Comparison of ENCODE assay signal across 13 cellular contexts in the genomic region with DNA sequence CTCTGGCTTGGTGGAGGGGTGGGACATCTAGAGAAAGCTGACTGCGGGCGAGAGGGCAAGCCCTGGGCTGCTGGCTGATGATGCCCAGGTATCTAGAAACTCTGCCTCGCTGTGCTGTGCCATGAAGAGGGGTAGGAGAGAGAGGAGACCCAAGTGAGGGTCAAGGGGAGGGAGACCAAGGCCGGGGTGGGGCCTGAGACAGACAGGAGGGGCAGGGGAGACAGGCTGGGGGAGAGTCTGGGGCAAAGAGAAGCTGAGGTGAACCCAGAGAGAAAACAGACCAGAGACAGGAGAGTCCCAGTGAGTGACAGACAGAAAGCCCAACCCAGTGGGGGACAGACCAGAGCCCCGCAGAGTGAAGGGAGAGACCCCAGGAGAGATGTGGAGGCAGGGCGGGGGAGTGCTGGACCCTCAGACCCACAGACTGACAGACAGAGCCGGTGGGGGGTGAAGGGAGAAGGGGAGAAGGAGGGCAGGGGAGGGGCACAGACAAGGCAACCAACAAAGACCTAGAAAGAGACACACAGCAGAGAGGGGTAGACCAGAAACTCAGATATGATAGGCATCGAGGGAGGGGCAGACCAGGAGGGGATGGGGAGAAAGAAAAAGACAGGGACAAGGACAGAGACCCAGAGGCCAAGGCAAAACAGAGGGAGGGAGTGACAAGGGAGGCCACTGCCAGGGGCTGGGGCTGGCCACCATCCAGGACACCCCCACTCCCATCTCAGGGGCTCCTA. TPM values are rescaled to one million over a fixed set of nuclear protein-coding genes. Genes with fewer than 3 reads are reported as not detected.
DNase-seq lines count a peak whose midpoint lies in the region; ATAC-seq and TF ChIP-seq lines count a peak whose summit lies in the region.
"Had no signal": no experiment of that assay in that cellular context is flagged by ENCODE, and none has a peak within 500 bp of the region (broad histone marks: within the 10 kb centered on the region; RNA-seq: fewer than 3 reads in every experiment).

No MANE protein-coding gene starts in this region.

- no peak overlapping the region for H2AFZ ChIP-seq in mammary epithelial cell (ENCODE audit: low read depth, low read length)

- no peak overlapping the region for H3K27ac ChIP-seq in mammary epithelial cell (ENCODE audit: insufficient read depth, low read depth, low read length)
- peak overlapping the region; percentile 75 to 77 for H3K27ac ChIP-seq in mucosa of rectum (ENCODE audit: low read depth in 2 of 2, low read length in 2 of 2)
- H3K27ac ChIP-seq in testis: peak overlapping the region; percentile 84 to 93

- H3K36me3 ChIP-seq in mammary epithelial cell (ENCODE audit: insufficient read depth, low read length) (no peaks in the 10 kb centered on the region), mucosa of rectum (ENCODE audit: control insufficient read depth in 2 of 2, insufficient read depth in 2 of 2, low read length in 2 of 2) (peaks cover 0 to 4% of the 10 kb centered on the region in 2 donors), testis (ENCODE audit: low read depth, missing control alignments) (no peaks in the 10 kb centered on the region)

- intact Hi-C loops in mammary epithelial cell (cut with micrococcal nuclease) (no loop called here), testis (cut with DNase I; ENCODE audit: low total_unique reads) (no loop called here)

- H3K4me3 ChIP-seq in HFF-Myc (replicated peaks; ENCODE audit: low read depth, low read length) (peak overlapping the region; percentile 15; the same call in 1 of the 2 replicates), mammary epithelial cell (replicated peaks in 1 of 3; ENCODE audit: insufficient read depth in 1 of 3, low read depth in 2 of 3, low read length in 3 of 3) (no peak overlapping the region), mucosa of rectum (ENCODE audit: low read length in 2 of 2) (no peak overlapping the region), testis (no peak overlapping the region)

- no peak for TF ChIP-seq POLR2A in testis (IDR thresholded peaks at IDR 0.05)

- in situ Hi-C loops in mammary epithelial cell (cut with MboI; ENCODE audit: low sequenced_read_pairs in 2 of 2): no loop called here

- CTCF ChIA-PET in mammary epithelial cell (lab: Charles Lee; ENCODE audit: low non-redundant PET): no interaction called here

- H3K27me3 ChIP-seq in mammary epithelial cell (ENCODE audit: insufficient read depth, low read length): no peaks in the 10 kb centered on the region
- no peaks in the 10 kb centered on the region for H3K27me3 ChIP-seq in mucosa of rectum (ENCODE audit: control insufficient read depth in 2 of 2, insufficient read depth in 2 of 2, low read length in 2 of 2)
- H3K27me3 ChIP-seq in testis: no peaks in the 10 kb centered on the region

- H3K9ac ChIP-seq in mammary epithelial cell (ENCODE audit: insufficient read depth, low read length) (no peak overlapping the region), mucosa of rectum (ENCODE audit: low read depth in 1 of 2, low read length in 2 of 2) (peak overlapping the region in 1 of 2 donors; percentile 29)

- H4K20me1 ChIP-seq in mammary epithelial cell (ENCODE audit: insufficient read depth, low read length): no peaks in the 10 kb centered on the region

- H3K4me1 ChIP-seq in mammary epithelial cell (ENCODE audit: insufficient read depth, low read length) (peaks cover 78% of the 10 kb centered on the region), mucosa of rectum (ENCODE audit: control insufficient read depth in 2 of 2, insufficient read depth in 2 of 2, low read length in 2 of 2) (peaks cover 56 to 68% of the 10 kb centered on the region in 2 donors), testis (peaks cover 73% of the 10 kb centered on the region)

- peaks cover 88% of the 10 kb centered on the region for H3K79me2 ChIP-seq in mammary epithelial cell (ENCODE audit: insufficient read depth, low read length)

- H3K9me3 ChIP-seq in mammary epithelial cell (replicated peaks; ENCODE audit: insufficient read depth, low read length) (no peaks in the 10 kb centered on the region), mucosa of rectum (ENCODE audit: control insufficient read depth in 2 of 2, low read length in 2 of 2) (no peaks in the 10 kb centered on the region), testis (no peaks in the 10 kb centered on the region)

- peak overlapping the region; percentile 22 for H3K4me2 ChIP-seq in mammary epithelial cell (ENCODE audit: insufficient read depth, low read depth, low read length)

- dilution Hi-C loops in mammary epithelial cell (cut with HindIII; ENCODE audit: low sequenced_read_pairs): no loop called here

- TF ChIP-seq CTCF in HFF-Myc (IDR thresholded peaks at IDR 0.05; ENCODE audit: low read depth, low read length, missing control alignments) (no peak), mammary epithelial cell (conservative IDR thresholded peaks at IDR 0.05 in 1 of 2, IDR thresholded peaks at IDR 0.05 in 1 of 2; ENCODE audit: extremely low read depth in 1 of 2, insufficient read depth in 1 of 2, low read depth in 1 of 2, low read length in 2 of 2) (no peak), testis (IDR thresholded peaks at IDR 0.05) (no peak)

- BruUV-seq in mammary epithelial cell (replicated peaks; lab: Mats Ljungman, UMichigan): no TSS peak

- 32% methylated on average over 4 of the region's 8 CpGs for WGBS in mammary epithelial cell (ENCODE audit: low coverage, missing lambda C conversion rate)
- 53 to 64% methylated on average over 8 of the region's 8 CpGs for WGBS in testis, 2 donors

- ATAC-seq in HG03108 (IDR thresholded peaks at IDR 0.05; ENCODE audit: unreplicated experiment): no peak
- ATAC-seq: activated T-cell treated with anti-CD3 and anti-CD28 coated beads, Interleukin-2, amount 50 U/mL, for 4 hours; HepG2 had no signal

- DNase-seq in HFF-Myc (ENCODE audit: extremely low read depth, low read depth): no peak
- DNase-seq in mammary epithelial cell: no peak
- no peak for DNase-seq in testis
- no peak for DNase-seq in ecto neural progenitor cell (ENCODE audit: low spot score)
- DNase-seq in cortex of kidney (lab: John Stamatoyannopoulos, UW): no peak
- DNase-seq in stimulated activated CD8-positive, alpha-beta memory T cell treated with anti-CD3 and anti-CD28 coated beads, Interleukin-4, amount 100 ng/mL, for 48 hours: no peak
- DNase-seq: activated T-cell treated with anti-CD3 and anti-CD28 coated beads, Interleukin-2, amount 50 U/mL, for 4 hours; COR-L47; NCI-H2081 treated with DMSO at 0.1 percent for 48 hours; stimulated activated naive CD4-positive, alpha-beta T cell had no signal

RNA-seq across cellular contexts. Expression of gene TEAD3, which starts 5.9 kb away (rescaled TPM):
- 10 to 100 TPM; 12.5 to 26.4 TPM for total RNA-seq in mammary epithelial cell
- polyA plus RNA-seq in mammary epithelial cell: 12.8 TPM
- polyA minus RNA-seq in mammary epithelial cell: 16.0 TPM
- total RNA-seq in testis: 10 to 100 TPM; 10.6 to 17.8 TPM
- polyA plus RNA-seq in testis (ENCODE audit: insufficient read depth, low read depth, low replicate concordance): 16.2 TPM

RNA-seq across cellular contexts. Expression of gene TULP1, which starts 21.7 kb away (rescaled TPM):
- total RNA-seq in mammary epithelial cell: not detected
- not detected for polyA plus RNA-seq in mammary epithelial cell
- polyA minus RNA-seq in mammary epithelial cell: not detected
- 1 to 10 TPM in 1 of 2 donors, under 1 TPM in 1; 0.87 to 2.4 TPM for total RNA-seq in testis
- polyA plus RNA-seq in testis (ENCODE audit: insufficient read depth, low read depth, low replicate concordance): 0.53 TPM
- total RNA-seq: activated T-cell treated with anti-CD3 and anti-CD28 coated beads, Interleukin-2, amount 50 U/mL, for 4 hours; HepG2 had no signal
- polyA plus RNA-seq: HepG2 had no signal

RNA-seq across cellular contexts. Expression of gene RPL10A, which starts 22.8 kb away (rescaled TPM):
- total RNA-seq in mammary epithelial cell (1,000 to 10,000 TPM in 1 of 2 donors, 100 to 1,000 TPM in 1; 961 to 1,334 TPM), testis (100 to 1,000 TPM; 305 to 538 TPM)
- polyA plus RNA-seq in mammary epithelial cell (2,297 TPM), testis (ENCODE audit: insufficient read depth, low read depth, low replicate concordance) (768 TPM)
- 1,208 TPM for polyA minus RNA-seq in mammary epithelial cell

RNA-seq across cellular contexts. Expression of gene FANCE, which starts 38.9 kb away (rescaled TPM):
- total RNA-seq in mammary epithelial cell: 10 to 100 TPM in 1 of 2 donors, 1 to 10 TPM in 1; 3.7 to 12.8 TPM
- polyA plus RNA-seq in mammary epithelial cell: 8.8 TPM
- 8.8 TPM for polyA minus RNA-seq in mammary epithelial cell
- 10 to 100 TPM; 14.1 to 15.0 TPM for total RNA-seq in testis
- polyA plus RNA-seq in testis (ENCODE audit: insufficient read depth, low read depth, low replicate concordance): 18.0 TPM
